In genomic region chr2:134758632-134759031, GRCh38 we compare ENCODE assay signal across 1 cellular context.
TF ChIP-seq lines count a peak whose summit lies in the region.

No MANE protein-coding gene starts in this region.

TF ChIP-seq in GM23338, 12 proteins besides CTCF, POLR2A, EP300 and RAD21 (continued from another document):
- TF ChIP-seq REST (IDR thresholded peaks at IDR 0.05; ENCODE audit: unreplicated experiment), result no peak
